ENCODE assay signal across 10 cellular contexts in the genomic region with DNA sequence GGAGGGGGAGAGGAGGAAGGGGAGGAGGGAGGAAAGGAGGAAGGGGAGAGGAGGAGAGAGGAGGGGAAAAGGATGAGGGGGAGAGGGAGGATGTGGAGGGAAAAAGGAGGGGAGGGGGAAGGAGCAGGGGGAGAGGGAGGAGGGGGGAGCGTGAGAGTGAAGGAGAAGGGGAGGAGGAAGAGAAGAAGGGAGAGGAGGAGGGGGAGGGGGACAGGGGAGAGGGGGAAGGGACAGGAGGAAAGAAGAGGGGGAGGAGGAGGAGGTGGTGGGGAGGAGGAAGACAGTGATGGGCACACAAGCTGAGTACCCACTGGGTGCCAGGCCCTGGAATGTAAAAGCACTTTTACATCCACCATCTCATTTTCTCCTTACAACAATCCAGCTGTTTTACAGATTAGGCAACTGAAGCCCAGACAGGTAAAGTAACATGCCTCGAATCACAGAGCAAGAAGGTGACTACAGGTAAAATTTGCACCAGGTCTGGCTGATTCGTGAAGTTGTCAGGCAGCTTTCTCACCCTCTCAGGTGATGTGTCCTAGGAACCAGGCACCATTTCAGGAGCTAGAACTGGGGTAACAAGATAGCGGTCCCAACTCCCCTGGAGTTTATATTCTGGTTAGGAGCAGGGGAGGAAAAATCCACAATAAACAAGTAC. TPM values are rescaled to one million over a fixed set of nuclear protein-coding genes. Genes with fewer than 3 reads are reported as not detected.
A peak's percentile ranks its signal among the peaks of the same experiment; 100 is the strongest.
DNase-seq lines count a peak whose midpoint lies in the region; TF ChIP-seq lines count a peak whose summit lies in the region.
"Had no signal": no experiment of that assay in that cellular context is flagged by ENCODE, and none has a peak within 500 bp of the region (broad histone marks: within the 10 kb centered on the region; RNA-seq: fewer than 3 reads in every experiment).

No MANE protein-coding gene starts in this region.

- H3K27ac ChIP-seq in mammary epithelial cell (ENCODE audit: insufficient read depth, low read depth, low read length) (no peak overlapping the region), mesodermal cell (ENCODE audit: low read depth, low read length, severe bottlenecking) (peak overlapping the region; percentile 19)

- dilution Hi-C loops in mammary epithelial cell (cut with HindIII; ENCODE audit: low sequenced_read_pairs), result no loop called here

- no peaks in the 10 kb centered on the region for H3K36me3 Mint-ChIP-seq in activated T-cell treated with anti-CD3 and anti-CD28 coated beads, Interleukin-2, amount 50 U/mL, for 24 hours (ENCODE audit: low read depth)
- no peaks in the 10 kb centered on the region for H3K36me3 Mint-ChIP-seq in type B pancreatic cell

- H3K9ac ChIP-seq in mammary epithelial cell (ENCODE audit: insufficient read depth, low read length), result no peak overlapping the region

- TF ChIP-seq CTCF in mammary epithelial cell (conservative IDR thresholded peaks at IDR 0.05 in 1 of 2, IDR thresholded peaks at IDR 0.05 in 1 of 2; ENCODE audit: extremely low read depth in 1 of 2, insufficient read depth in 1 of 2, low read depth in 1 of 2, low read length in 2 of 2), result no peak
- TF ChIP-seq CTCF in type B pancreatic cell (conservative IDR thresholded peaks at IDR 0.05), result no peak

- H3K9me3 ChIP-seq in mammary epithelial cell (replicated peaks; ENCODE audit: insufficient read depth, low read length) (no peaks in the 10 kb centered on the region), mesodermal cell (ENCODE audit: control insufficient read depth, low read length) (no peaks in the 10 kb centered on the region)

- H3K79me2 ChIP-seq in mammary epithelial cell (ENCODE audit: insufficient read depth, low read length), result no peaks in the 10 kb centered on the region

- WGBS in mammary epithelial cell (ENCODE audit: low coverage, missing lambda C conversion rate), result 50% methylated on average over 4 of the region's 4 CpGs
- 57 to 64% methylated on average over 1 to 2 of the region's 4 CpGs for WGBS in mesodermal cell (ENCODE audit: insufficient coverage in 2 of 2), 2 experiments

- no peak overlapping the region for H3K4me3 ChIP-seq in mammary epithelial cell (replicated peaks in 1 of 3; ENCODE audit: insufficient read depth in 1 of 3, low read depth in 2 of 3, low read length in 3 of 3)
- no peak overlapping the region for H3K4me3 ChIP-seq in mesodermal cell (ENCODE audit: extremely low read depth, insufficient read depth, low read length, poor library complexity, severe bottlenecking)

- H3K36me3 ChIP-seq in mammary epithelial cell (ENCODE audit: insufficient read depth, low read length), result no peaks in the 10 kb centered on the region
- H3K36me3 ChIP-seq in mesodermal cell (ENCODE audit: control insufficient read depth, insufficient read depth, low read length), result no peaks in the 10 kb centered on the region

- peak overlapping the region; percentile 2 for H2AFZ ChIP-seq in mammary epithelial cell (ENCODE audit: low read depth, low read length)

- no peaks in the 10 kb centered on the region for H3K27me3 ChIP-seq in mammary epithelial cell (ENCODE audit: insufficient read depth, low read length)

- peaks cover 18% of the 10 kb centered on the region for H3K4me1 Mint-ChIP-seq in activated T-cell treated with anti-CD3 and anti-CD28 coated beads, Interleukin-2, amount 50 U/mL, for 24 hours (ENCODE audit: low read depth)
- peaks cover 16% of the 10 kb centered on the region for H3K4me1 Mint-ChIP-seq in type B pancreatic cell (ENCODE audit: unreplicated experiment)

- CTCF ChIA-PET in mammary epithelial cell (lab: Charles Lee; ENCODE audit: low non-redundant PET), result no interaction called here

- no peaks in the 10 kb centered on the region for H3K27me3 Mint-ChIP-seq in activated T-cell treated with anti-CD3 and anti-CD28 coated beads, Interleukin-2, amount 50 U/mL, for 24 hours
- H3K27me3 Mint-ChIP-seq in type B pancreatic cell, result no peaks in the 10 kb centered on the region

- no peak overlapping the region for H3K4me3 Mint-ChIP-seq in activated T-cell treated with anti-CD3 and anti-CD28 coated beads, Interleukin-2, amount 50 U/mL, for 24 hours
- no peak overlapping the region for H3K4me3 Mint-ChIP-seq in type B pancreatic cell
- H3K4me3 Mint-ChIP-seq: activated T-cell treated with anti-CD3 and anti-CD28 coated beads, Interleukin-2, amount 50 U/mL, for 72 hours had no signal

- H3K27ac Mint-ChIP-seq in activated T-cell treated with anti-CD3 and anti-CD28 coated beads, Interleukin-2, amount 50 U/mL, for 24 hours, result peak overlapping the region; percentile 27
- peak overlapping the region; percentile 96 for H3K27ac Mint-ChIP-seq in type B pancreatic cell
- H3K27ac Mint-ChIP-seq: activated T-cell treated with anti-CD3 and anti-CD28 coated beads, Interleukin-2, amount 50 U/mL, for 72 hours had no signal

- H4K20me1 ChIP-seq in mammary epithelial cell (ENCODE audit: insufficient read depth, low read length), result no peaks in the 10 kb centered on the region

- intact Hi-C loops in mammary epithelial cell (cut with micrococcal nuclease), result no loop called here

- no peaks in the 10 kb centered on the region for H3K9me3 Mint-ChIP-seq in activated T-cell treated with anti-CD3 and anti-CD28 coated beads, Interleukin-2, amount 50 U/mL, for 24 hours
- H3K9me3 Mint-ChIP-seq in type B pancreatic cell, result no peaks in the 10 kb centered on the region
- H3K9me3 Mint-ChIP-seq: activated T-cell treated with anti-CD3 and anti-CD28 coated beads, Interleukin-2, amount 50 U/mL, for 72 hours had no signal

- H3K4me2 ChIP-seq in mammary epithelial cell (ENCODE audit: insufficient read depth, low read depth, low read length), result no peak overlapping the region

- in situ Hi-C loops in mammary epithelial cell (cut with MboI; ENCODE audit: low sequenced_read_pairs in 2 of 2), result no loop called here

- H3K4me1 ChIP-seq in mammary epithelial cell (ENCODE audit: insufficient read depth, low read length) (peaks cover 7% of the 10 kb centered on the region), mesodermal cell (ENCODE audit: control insufficient read depth, insufficient read depth, low read length, poor library complexity, severe bottlenecking) (peaks cover 13% of the 10 kb centered on the region)

- no TSS peak for BruUV-seq in mammary epithelial cell (replicated peaks; lab: Mats Ljungman, UMichigan)

- no peak for DNase-seq in activated T-cell treated with anti-CD3 and anti-CD28 coated beads, Interleukin-2, amount 50 U/mL, for 24 hours
- DNase-seq in activated T-cell treated with anti-CD3 and anti-CD28 coated beads, Interleukin-2, amount 50 U/mL, for 48 hours, result no peak
- peak; percentile 19 for DNase-seq in mammary epithelial cell
- no peak for DNase-seq in type B pancreatic cell (ENCODE audit: extremely low spot score, unreplicated experiment)
- no peak for DNase-seq in cerebellar nuclear complex (lab: John Stamatoyannopoulos, UW)
- DNase-seq in GM19238 (ENCODE audit: insufficient read length, low spot score), result no peak
- no peak for DNase-seq in anterior cingulate cortex (lab: John Stamatoyannopoulos, UW)
- DNase-seq: NCI-H345 had no signal

RNA-seq across cellular contexts. Expression of a gene that starts 10.0 kb away (rescaled TPM):
- total RNA-seq in mammary epithelial cell, result 100 to 1,000 TPM; 128 to 197 TPM
- polyA plus RNA-seq in mammary epithelial cell, result 180 TPM
- polyA minus RNA-seq in mammary epithelial cell, result 276 TPM
- 112 TPM for polyA plus RNA-seq in mesodermal cell (2013, experiment 1 of 2)
- 88.5 TPM for polyA plus RNA-seq in mesodermal cell (2013, experiment 2 of 2)
- 49.8 and 66.6 TPM in 2 replicates for total RNA-seq in type B pancreatic cell (ENCODE audit: low replicate concordance)
